Comparison of ENCODE assay signal across 9 cellular contexts in genomic region chrX:101334310-101334709, GRCh38. TPM values are rescaled to one million over a fixed set of nuclear protein-coding genes. Genes with fewer than 3 reads are reported as not detected.
"Had no signal": no experiment of that assay in that cellular context is flagged by ENCODE, and none has a peak within 500 bp of the region (broad histone marks: within the 10 kb centered on the region; RNA-seq: fewer than 3 reads in every experiment).

No MANE protein-coding gene starts in this region.

RNA-seq across cellular contexts. Expression of gene TAF7L, which starts 43.2 kb away (rescaled TPM):
- total RNA-seq: kidney, left lung, left ventricle myocardium superior, lower lobe of right lung, lung microvascular endothelial cell, mononuclear cell, mucosa of gallbladder had no signal

RNA-seq across cellular contexts. Expression of gene BTK, which starts 51.7 kb away (rescaled TPM):
- total RNA-seq: kidney epithelial cell, lung microvascular endothelial cell, myocyte had no signal
